8 cellular contexts compared by ENCODE assay signal in the genomic region with DNA sequence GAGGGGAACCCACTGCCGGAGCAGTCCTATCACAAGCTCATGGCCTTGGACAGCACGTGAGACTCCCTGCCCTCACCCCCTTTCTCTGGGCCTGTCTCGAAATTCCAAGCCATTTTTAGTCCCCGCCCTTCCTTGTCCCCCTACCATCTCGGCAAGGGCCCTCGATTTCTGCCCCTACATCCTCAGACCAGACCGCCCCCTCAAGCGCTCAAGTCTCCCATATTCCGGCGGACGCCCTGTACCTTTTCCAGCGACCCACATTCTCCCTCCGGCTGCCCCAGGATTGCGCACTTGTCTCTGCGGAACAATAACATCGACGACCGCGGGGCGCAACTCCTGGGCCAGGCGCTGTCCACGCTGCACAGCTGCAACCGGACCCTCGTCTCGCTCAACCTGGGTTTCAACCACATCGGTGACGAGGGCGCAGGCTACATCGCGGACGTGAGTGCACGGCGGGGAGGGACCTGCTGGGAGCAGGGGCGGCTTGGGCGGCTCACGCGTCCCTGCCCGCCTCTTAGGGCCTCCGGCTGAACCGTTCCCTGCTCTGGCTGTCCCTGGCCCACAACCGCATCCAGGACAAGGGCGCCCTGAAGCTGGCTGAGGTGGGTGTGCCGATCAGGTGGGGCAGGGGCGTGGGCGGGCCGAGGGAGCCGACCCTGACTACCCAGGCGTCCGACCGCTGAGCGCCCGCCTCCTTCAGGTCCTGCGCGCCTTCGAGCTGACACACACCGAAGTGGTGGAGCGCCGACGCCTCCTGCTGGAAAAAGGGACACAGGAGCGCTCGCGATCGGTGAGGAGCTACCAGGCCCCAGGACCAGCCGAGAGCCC.
DNase-seq lines count a peak whose midpoint lies in the region; ATAC-seq and TF ChIP-seq lines count a peak whose summit lies in the region.

No MANE protein-coding gene starts in this region.

- ATAC-seq in HG03571 (IDR thresholded peaks at IDR 0.05; ENCODE audit: unreplicated experiment), result no peak

- H3K36me3 ChIP-seq in WERI-Rb-1, result no peaks in the 10 kb centered on the region; the same call in 1 of the 2 replicates

- H3K4me3 ChIP-seq in WERI-Rb-1 (ENCODE audit: low read depth, low read length) (peak overlapping the region; percentile 53), cardiac fibroblast (replicated peaks in 1 of 2; ENCODE audit: low read depth in 2 of 2, low read length in 2 of 2) (peak overlapping the region; percentile 26 to 44)

- H3K9me3 ChIP-seq in WERI-Rb-1 (ENCODE audit: severe bottlenecking), result no peaks in the 10 kb centered on the region

- TF ChIP-seq CTCF in WERI-Rb-1 (IDR thresholded peaks at IDR 0.05; ENCODE audit: low read depth, low read length) (peak; percentile 100), cardiac fibroblast (IDR thresholded peaks at IDR 0.05; ENCODE audit: low read depth, low read length) (peak; percentile 81)

- H3K27ac ChIP-seq in WERI-Rb-1, result 0 out of 2 replicates have a peak overlapping the region, but pooled peaks have one; percentile 38

- H3K27me3 ChIP-seq in WERI-Rb-1 (ENCODE audit: insufficient read depth, low read depth, severe bottlenecking), result peaks cover 10% of the 10 kb centered on the region

- DNase-seq in NCI-H1436 (lab: John Stamatoyannopoulos, UW), result peak; percentile 74
- no peak for DNase-seq in NCI-H1436 treated with DMSO at 0.1 percent for 48 hours (lab: John Stamatoyannopoulos, UW)
- DNase-seq in NCI-H187 treated with DMSO at 0.1 percent for 48 hours (lab: John Stamatoyannopoulos, UW), result peak; percentile 44
- DNase-seq in WERI-Rb-1, result peak; percentile 97
- DNase-seq in cardiac fibroblast (ENCODE audit: low read depth in 2 of 2), result peak; percentile 72 to 80
- peak; percentile 48 for DNase-seq in kidney glomerular epithelial cell (lab: John Stamatoyannopoulos, UW)
- DNase-seq in stimulated activated CD4-positive, alpha-beta T cell treated with anti-CD3 and anti-CD28 coated beads, Interleukin-4, amount 100 ng/mL, for 4 hours, result peak; percentile 57 to 67
